ENCODE assay signal across 11 cellular contexts in genomic region chrX:30489323-30489722, GRCh38.
DNase-seq lines count a peak whose midpoint lies in the region; ATAC-seq and TF ChIP-seq lines count a peak whose summit lies in the region.
"Had no signal": no experiment of that assay in that cellular context is flagged by ENCODE, and none has a peak within 500 bp of the region (broad histone marks: within the 10 kb centered on the region; RNA-seq: fewer than 3 reads in every experiment).

No MANE protein-coding gene starts in this region.

- H3F3A ChIP-seq in neural progenitor cell (ENCODE audit: low read depth), result no peaks in the 10 kb centered on the region

- no peak overlapping the region for H3K9ac ChIP-seq in neural progenitor cell

- H3K27ac Mint-ChIP-seq in neural progenitor cell, result no peak overlapping the region
- H3K27ac Mint-ChIP-seq: activated T-cell treated with anti-CD3 and anti-CD28 coated beads, Interleukin-2, amount 50 U/mL, for 24 hours had no signal

- H4K20me1 ChIP-seq in neural progenitor cell (ENCODE audit: low read depth), result no peaks in the 10 kb centered on the region

- no peak overlapping the region for H3K4me3 ChIP-seq in neural progenitor cell
- no peak overlapping the region for H3K4me3 ChIP-seq in left ventricle myocardium inferior
- no peak overlapping the region for H3K4me3 ChIP-seq in suprapubic skin
- H3K4me3 ChIP-seq: lung had no signal

- H3K79me2 ChIP-seq in neural progenitor cell (ENCODE audit: low read depth), result no peaks in the 10 kb centered on the region

- peaks cover 5% of the 10 kb centered on the region for H3K9me3 Mint-ChIP-seq in neural progenitor cell

- in situ Hi-C loops in SK-MEL-5 (cut with HindIII; ENCODE audit: low pct_unique_long_range_greater_than_20kb, low sequenced_read_pairs), result no loop called here

- H3K27ac ChIP-seq in neural progenitor cell (no peak overlapping the region), left ventricle myocardium inferior (replicated peaks) (no peak overlapping the region), suprapubic skin (no peak overlapping the region)

- H3K27me3 ChIP-seq in neural progenitor cell, result no peaks in the 10 kb centered on the region
- no peaks in the 10 kb centered on the region for H3K27me3 ChIP-seq in left ventricle myocardium inferior (ENCODE audit: low read depth)
- H3K27me3 ChIP-seq in suprapubic skin, result no peaks in the 10 kb centered on the region

- H3K27me3 Mint-ChIP-seq in neural progenitor cell (ENCODE audit: insufficient read depth, low read depth), result no peaks in the 10 kb centered on the region

- H3K4me3 Mint-ChIP-seq in neural progenitor cell, result no peak overlapping the region
- H3K4me3 Mint-ChIP-seq: activated T-cell treated with anti-CD3 and anti-CD28 coated beads, Interleukin-2, amount 50 U/mL, for 24 hours had no signal

- H3K4me1 ChIP-seq in neural progenitor cell, result no peaks in the 10 kb centered on the region
- no peaks in the 10 kb centered on the region for H3K4me1 ChIP-seq in left ventricle myocardium inferior
- H3K4me1 ChIP-seq in suprapubic skin, result no peaks in the 10 kb centered on the region

- no peaks in the 10 kb centered on the region for H3K36me3 ChIP-seq in neural progenitor cell
- H3K36me3 ChIP-seq in left ventricle myocardium inferior, result no peaks in the 10 kb centered on the region
- no peaks in the 10 kb centered on the region for H3K36me3 ChIP-seq in suprapubic skin

- intact Hi-C loops in left ventricle myocardium inferior (cut with micrococcal nuclease), result no loop called here

- H3K9me3 ChIP-seq in neural progenitor cell (ENCODE audit: low read depth), result no peaks in the 10 kb centered on the region
- no peaks in the 10 kb centered on the region for H3K9me3 ChIP-seq in left ventricle myocardium inferior (replicated peaks)
- no peaks in the 10 kb centered on the region for H3K9me3 ChIP-seq in suprapubic skin

- no peak overlapping the region for H3K4me2 ChIP-seq in neural progenitor cell

- H2AFZ ChIP-seq in neural progenitor cell (replicated peaks), result no peak overlapping the region

- TF ChIP-seq EP300 in suprapubic skin (IDR thresholded peaks at IDR 0.05), result no peak

- TF ChIP-seq CTCF in neural progenitor cell (IDR thresholded peaks at IDR 0.05) (peak; percentile 25), left ventricle myocardium inferior (IDR thresholded peaks at IDR 0.05; ENCODE audit: borderline replicate concordance) (no peak), suprapubic skin (IDR thresholded peaks at IDR 0.05) (no peak)

- no peak for TF ChIP-seq POLR2A in suprapubic skin (IDR thresholded peaks at IDR 0.05)

- H3K36me3 Mint-ChIP-seq in neural progenitor cell, result peaks cover 2% of the 10 kb centered on the region

- DNase-seq in NCI-H1417 (lab: John Stamatoyannopoulos, UW) (peak in 2 of 3 experiments; percentile 42 to 73), NCI-H1417 treated with DMSO at 0.1 percent for 48 hours (lab: John Stamatoyannopoulos, UW) (no peak), HT1080 (ENCODE audit: low read depth) (peak; percentile 33), SK-MEL-5 (ENCODE audit: low read depth, low spot score) (peak; percentile 32), neural progenitor cell (ENCODE audit: low spot score) (peak; percentile 6), left ventricle myocardium inferior (no peak), suprapubic skin (ENCODE audit: low spot score in 2 of 2) (no peak)
- DNase-seq: activated T-cell treated with anti-CD3 and anti-CD28 coated beads, Interleukin-2, amount 50 U/mL, for 24 hours had no signal

- no peaks in the 10 kb centered on the region for H3K4me1 Mint-ChIP-seq in neural progenitor cell

- no peak for ATAC-seq in GM21360 (IDR thresholded peaks at IDR 0.05; ENCODE audit: unreplicated experiment)
- ATAC-seq: sciatic nerve had no signal

- WGBS in suprapubic skin, result 68% methylated on average over 2 of the region's 2 CpGs

Comparison
In these comparisons a context has a peak if more than half of its experiments do, and no peak if none do; other contexts are left out.
1. DNase-seq: peak in NCI-H1417 (2 of 3), HT1080 (single experiment), SK-MEL-5 (single experiment) and neural progenitor cell (single experiment); none in NCI-H1417 treated with DMSO at 0.1 percent for 48 hours (single experiment), left ventricle myocardium inferior (single experiment) and suprapubic skin (0 of 2).